ENCODE assay signal across 10 cellular contexts in genomic region chr2:9779572-9780264, GRCh38.
DNase-seq lines count a peak whose midpoint lies in the region; TF ChIP-seq lines count a peak whose summit lies in the region.
"Had no signal": no experiment of that assay in that cellular context is flagged by ENCODE, and none has a peak within 500 bp of the region (broad histone marks: within the 10 kb centered on the region; RNA-seq: fewer than 3 reads in every experiment).

No MANE protein-coding gene starts in this region.

- H3K9ac ChIP-seq in neuronal stem cell (ENCODE audit: low read depth, low read length, poor library complexity) = no peak overlapping the region
- H3K9ac ChIP-seq: parathyroid adenoma had no signal

- H4K91ac ChIP-seq in neuronal stem cell (ENCODE audit: low read depth, low read length, poor library complexity) = no peak overlapping the region

- TF ChIP-seq CTCF in ascending aorta (IDR thresholded peaks at IDR 0.05) = no peak

- H3K79me1 ChIP-seq in neuronal stem cell (ENCODE audit: low read depth, low read length) = no peaks in the 10 kb centered on the region

- H3K4me1 ChIP-seq in neuronal stem cell (ENCODE audit: control insufficient read depth in 2 of 2, insufficient read depth in 1 of 2, low read depth in 1 of 2, low read length in 2 of 2) (peaks cover 0 to 5% of the 10 kb centered on the region in 2 donors), ascending aorta (no peaks in the 10 kb centered on the region)

- H2BK15ac ChIP-seq in neuronal stem cell (ENCODE audit: low read length) = no peak overlapping the region

- no peak overlapping the region for H2BK120ac ChIP-seq in neuronal stem cell (ENCODE audit: low read depth, low read length)

- H3K4me3 ChIP-seq in neuronal stem cell (ENCODE audit: low read length in 2 of 2) = no peak overlapping the region
- H3K4me3 ChIP-seq in ascending aorta = no peak overlapping the region

- H3K9me3 ChIP-seq in neuronal stem cell (replicated peaks in 1 of 2; ENCODE audit: control insufficient read depth in 2 of 2, insufficient read depth in 1 of 2, low read depth in 1 of 2, low read length in 2 of 2) (no peaks in the 10 kb centered on the region), ascending aorta (no peaks in the 10 kb centered on the region)

- no peak overlapping the region for H2AFZ ChIP-seq in neuronal stem cell (ENCODE audit: low read length)
- H2AFZ ChIP-seq: parathyroid adenoma had no signal

- no peak overlapping the region for H4K8ac ChIP-seq in neuronal stem cell (ENCODE audit: low read depth, low read length)

- no peak overlapping the region for H2BK12ac ChIP-seq in neuronal stem cell (ENCODE audit: low read length)

- no peak overlapping the region for H2BK5ac ChIP-seq in neuronal stem cell (ENCODE audit: low read length)

- DNase-seq in GM19238 (ENCODE audit: insufficient read length, low spot score) (peak; percentile 37), MV-4-11 (lab: John Stamatoyannopoulos, UW) (peak; percentile 53), neuronal stem cell (ENCODE audit: low spot score) (no peak), iPS-NIHi7 (ENCODE audit: extremely low spot score) (no peak), hypothalamus (lab: John Stamatoyannopoulos, UW) (no peak), LoVo (ENCODE audit: low spot score) (no peak), ascending aorta (ENCODE audit: low spot score in 2 of 2) (no peak)
- peak; percentile 62 to 73 for DNase-seq in activated T-cell treated with anti-CD3 and anti-CD28 coated beads, Interleukin-2, amount 50 U/mL, for 48 hours
- DNase-seq: NCI-H226 had no signal

- no CpG with 5 or more reads among the region's 14 CpGs for WGBS in neuronal stem cell (ENCODE audit: extremely low coverage in 2 of 2, insufficient read length in 2 of 2, insufficient replicate concordance in 1 of 2), 2 donors

- H3K36me3 ChIP-seq in neuronal stem cell (replicated peaks in 1 of 2; ENCODE audit: control insufficient read depth in 2 of 2, insufficient read depth in 2 of 2, low read length in 2 of 2) (no peaks in the 10 kb centered on the region), ascending aorta (no peaks in the 10 kb centered on the region)

- intact Hi-C loops in ascending aorta (cut with DNase I) = no loop called here

- no peak overlapping the region for H3K23ac ChIP-seq in neuronal stem cell (ENCODE audit: low read depth, low read length, poor library complexity)

- H3K27me3 ChIP-seq in neuronal stem cell (ENCODE audit: control insufficient read depth in 3 of 3, insufficient read depth in 3 of 3, low read depth in 1 of 3, low read length in 3 of 3) (peaks cover 0 to 5% (median 0%) of the 10 kb centered on the region in 3 experiments), ascending aorta (no peaks in the 10 kb centered on the region)

- no peak overlapping the region for H3K4me2 ChIP-seq in neuronal stem cell (ENCODE audit: insufficient read depth, low read length, poor library complexity, severe bottlenecking)

- H2AK5ac ChIP-seq in neuronal stem cell (ENCODE audit: low read depth, low read length) = peak overlapping the region; percentile 71

- no peak overlapping the region for H3K27ac ChIP-seq in neuronal stem cell (replicated peaks; ENCODE audit: low read length)
- H3K27ac ChIP-seq in ascending aorta = no peak overlapping the region
- H3K27ac ChIP-seq: parathyroid adenoma had no signal

- no peak overlapping the region for H3K4ac ChIP-seq in neuronal stem cell (ENCODE audit: low read length)

- peak overlapping the region; percentile 72 for H3K18ac ChIP-seq in neuronal stem cell (ENCODE audit: low read length)

- no peak overlapping the region for H3K14ac ChIP-seq in neuronal stem cell (ENCODE audit: low read length)

Comparison
In these comparisons a context has a peak if more than half of its experiments do, and no peak if none do; other contexts are left out.
1. DNase-seq: peak in GM19238 (single experiment), MV-4-11 (single experiment) and activated T-cell treated with anti-CD3 and anti-CD28 coated beads, Interleukin-2, amount 50 U/mL, for 48 hours (2 of 2); none in neuronal stem cell (single experiment), iPS-NIHi7 (single experiment), hypothalamus (0 of 51), LoVo (single experiment) and ascending aorta (0 of 2).